ENCODE assay signal across 8 cellular contexts in genomic region chrX:154428176-154429171, GRCh38. TPM values are rescaled to one million over a fixed set of nuclear protein-coding genes. Genes with fewer than 3 reads are reported as not detected.
DNase-seq lines count a peak whose midpoint lies in the region; ATAC-seq and TF ChIP-seq lines count a peak whose summit lies in the region.

TSS of gene ATP6AP1 (plus strand) at chrX:154428677. CDS start at chrX:154428693, 16 bp downstream.

- H3K36me3 Mint-ChIP-seq in activated B cell treated with CpG ODN at 0.5 μM for 24 hours (ENCODE audit: low read depth): peaks cover 9% of the 10 kb centered on the region

- peak within 1 kb of the TSS; percentile 81 for H3K4me3 Mint-ChIP-seq in activated B cell treated with CpG ODN at 0.5 μM for 24 hours

- in situ Hi-C loops in ACHN (cut with HindIII; ENCODE audit: low pct_ligation_motif_present, low pct_unique_long_range_greater_than_20kb, low sequenced_read_pairs): no loop called here

- POLR2A ChIA-PET in activated B cell treated with CpG ODN at 0.5 μM for 24 hours (lab: Charles Lee): interaction anchor here (0.8 to 2.9 kb wide), 11 partner anchors 8 to 99 kb away, joined by 3 to 20 read pairs (median 4); partner anchors contain the start of genes DNASE1L1, RPL10 and SLC10A3

- peak within 1 kb of the TSS; percentile 71 for H3K27ac Mint-ChIP-seq in activated B cell treated with CpG ODN at 0.5 μM for 24 hours

- no peaks in the 10 kb centered on the region for H3K27me3 Mint-ChIP-seq in activated B cell treated with CpG ODN at 0.5 μM for 24 hours

- CTCF ChIA-PET in activated B cell treated with CpG ODN at 0.5 μM for 24 hours (lab: Charles Lee): interaction anchor here (1.0 to 1.4 kb wide), 2 partner anchors 9 to 30 kb away, joined by 3 to 4 read pairs; partner anchors contain the start of gene RPL10

- no peaks in the 10 kb centered on the region for H3K9me3 Mint-ChIP-seq in activated B cell treated with CpG ODN at 0.5 μM for 24 hours

- H3K27ac ChIP-seq in caudate nucleus (ENCODE audit: low read depth, low read length): peak within 1 kb of the TSS; percentile 85

- DNase-seq in ACHN: peak; percentile 85
- peak; percentile 82 for DNase-seq in NCI-H2227 treated with DMSO at 0.1 percent for 48 hours (lab: John Stamatoyannopoulos, UW)
- peak; percentile 77 for DNase-seq in activated B cell treated with CpG ODN at 0.5 μM for 24 hours
- peak in 60 of 61 donors; percentile 18 to 95 (median 84) for DNase-seq in caudate nucleus (lab: John Stamatoyannopoulos, UW)
- DNase-seq in iris pigment epithelial cell (ENCODE audit: low read depth): peak; percentile 94
- DNase-seq in stimulated activated CD4-positive, alpha-beta T cell treated with anti-CD3 and anti-CD28 coated beads, Interleukin-12 subunit alpha, Interleukin-12 subunit beta, amount 100 ng/mL, for 24 hours (ENCODE audit: low read depth in 2 of 2): peak; percentile 70 to 84

- peak; percentile 75 for ATAC-seq in GM18870 (IDR thresholded peaks at IDR 0.05; ENCODE audit: unreplicated experiment)
- ATAC-seq in HG03135 (IDR thresholded peaks at IDR 0.05; ENCODE audit: unreplicated experiment): peak; percentile 92
- peak; percentile 99 for ATAC-seq in activated B cell treated with CpG ODN at 0.5 μM for 24 hours (ENCODE audit: low read depth)

- intact Hi-C loops in activated B cell treated with CpG ODN at 0.5 μM for 24 hours (cut with micrococcal nuclease): loop anchor here (1.0 to 2.0 kb wide), 3 partner anchors 8 to 58 kb away; no protein-coding TSS in a partner anchor

- peaks cover 23% of the 10 kb centered on the region for H3K4me1 Mint-ChIP-seq in activated B cell treated with CpG ODN at 0.5 μM for 24 hours

- no peak for TF ChIP-seq CTCF in activated B cell treated with CpG ODN at 0.5 μM for 24 hours (IDR thresholded peaks at IDR 0.05)

RNA-seq across cellular contexts. Expression of gene ATP6AP1, which starts in this region (rescaled TPM):
- total RNA-seq in activated B cell treated with CpG ODN at 0.5 μM for 24 hours: 36.6 and 38.8 TPM in 2 replicates

Comparison
In these comparisons a context has a peak if more than half of its experiments do, and no peak if none do; other contexts are left out.
1. Peak in every context shown above with its lines: DNase-seq, ATAC-seq and H3K27ac ChIP-seq.